10 cellular contexts compared by ENCODE assay signal in genomic region chr18:62037012-62037742, GRCh38.
"Had no signal": no experiment of that assay in that cellular context is flagged by ENCODE, and none has a peak within 500 bp of the region (broad histone marks: within the 10 kb centered on the region; RNA-seq: fewer than 3 reads in every experiment).

No MANE protein-coding gene starts in this region.

- H3K4me3 Mint-ChIP-seq: activated B cell treated with CpG ODN at 0.5 μM for 24 hours; activated CD4-positive, alpha-beta T cell treated with anti-CD3 and anti-CD28 coated beads, Interleukin-2, amount 10 ng/mL, durations not matched to agents 24 days and 14 days; activated naive CD4-positive, alpha-beta T cell treated with anti-CD3 and anti-CD28 coated beads for 36 hours; neural progenitor cell had no signal

- H3K9me3 ChIP-seq: spleen, suprapubic skin had no signal

- H3K27ac ChIP-seq: neural progenitor cell, spleen, suprapubic skin had no signal

- H3K27ac Mint-ChIP-seq: activated B cell treated with CpG ODN at 0.5 μM for 24 hours; activated CD4-positive, alpha-beta T cell treated with anti-CD3 and anti-CD28 coated beads, Interleukin-2, amount 10 ng/mL, durations not matched to agents 24 days and 14 days; activated naive CD4-positive, alpha-beta T cell treated with anti-CD3 and anti-CD28 coated beads for 36 hours; neural progenitor cell had no signal

- H3K9me3 Mint-ChIP-seq: activated B cell treated with CpG ODN at 0.5 μM for 24 hours; activated CD4-positive, alpha-beta T cell treated with anti-CD3 and anti-CD28 coated beads, Interleukin-2, amount 10 ng/mL, durations not matched to agents 24 days and 14 days; activated naive CD4-positive, alpha-beta T cell treated with anti-CD3 and anti-CD28 coated beads for 36 hours had no signal

- H3K4me1 Mint-ChIP-seq: activated B cell treated with CpG ODN at 0.5 μM for 24 hours had no signal

- DNase-seq: activated B cell treated with CpG ODN at 0.5 μM for 24 hours; activated CD4-positive, alpha-beta T cell treated with anti-CD3 and anti-CD28 coated beads, Interleukin-2, amount 10 ng/mL, durations not matched to agents 24 days and 14 days; activated naive CD4-positive, alpha-beta T cell treated with anti-CD3 and anti-CD28 coated beads for 36 hours; dermis blood vessel endothelial cell; spleen; stimulated activated CD4-positive, alpha-beta T cell treated with anti-CD3 and anti-CD28 coated beads, Interleukin-2, amount 100 ng/mL, for 24 hours; stimulated activated naive CD4-positive, alpha-beta T cell treated with Interleukin-2 at 50 U/mL for 16 hours; T-helper 2 cell had no signal

- H3K27me3 ChIP-seq: neural progenitor cell, spleen, suprapubic skin had no signal

- H3K4me3 ChIP-seq: neural progenitor cell, spleen, suprapubic skin had no signal

- H3K36me3 ChIP-seq: neural progenitor cell had no signal

- H3K4me1 ChIP-seq: neural progenitor cell, spleen had no signal
